22 cellular contexts compared by ENCODE assay signal in the genomic region with DNA sequence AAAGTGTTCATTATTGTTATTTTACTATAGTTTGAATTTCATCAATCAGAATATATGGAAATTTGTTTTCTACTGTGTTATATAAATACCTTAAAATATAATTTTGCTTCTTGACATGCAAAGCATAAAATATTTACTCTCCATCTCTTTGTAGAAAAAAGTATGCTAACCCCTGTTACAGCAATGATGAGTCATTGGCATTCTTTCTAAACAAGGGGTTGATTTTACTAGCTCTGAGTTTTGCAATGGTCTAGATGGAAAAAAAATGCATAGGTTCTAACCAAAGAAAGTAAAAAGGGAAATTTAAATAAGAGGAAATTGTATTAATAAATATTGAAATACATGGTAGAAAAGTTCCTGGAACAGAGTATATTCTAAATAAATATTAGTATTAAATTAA.
A peak's percentile ranks its signal among the peaks of the same experiment; 100 is the strongest.
DNase-seq lines count a peak whose midpoint lies in the region; ATAC-seq, FAIRE-seq and TF ChIP-seq lines count a peak whose summit lies in the region.
"Had no signal": no experiment of that assay in that cellular context is flagged by ENCODE, and none has a peak within 500 bp of the region (broad histone marks: within the 10 kb centered on the region; RNA-seq: fewer than 3 reads in every experiment).

No MANE protein-coding gene starts in this region.

- H3K36me3 ChIP-seq in PC-3 (ENCODE audit: low read depth, low read length): no peaks in the 10 kb centered on the region
- H3K36me3 ChIP-seq: BLaER1 treated with 17β-estradiol and CSF1 and Interleukin-3, amounts not matched to agents 10 nM and 100 nM had no signal

- ATAC-seq in PC-3: peak; percentile 70
- no peak for ATAC-seq in stimulated activated naive CD8-positive, alpha-beta T cell treated with anti-CD3 and anti-CD28 coated beads, Interleukin-15, Interleukin-2, amounts not matched to agents 100 U/mL and 50 U/mL, for 24 hours

- H3K9me2 ChIP-seq in PC-3 (replicated peaks; ENCODE audit: low read length): no peaks in the 10 kb centered on the region

- intact Hi-C loops in PC-3 (cut with micrococcal nuclease): loop anchor here (10.0 kb wide), 1 partner anchor 317 kb away; no protein-coding TSS in a partner anchor

- peaks cover 7% of the 10 kb centered on the region for H3K4me1 ChIP-seq in PC-3 (ENCODE audit: insufficient read depth, low read length)
- H3K4me1 ChIP-seq: BLaER1 treated with 17β-estradiol and CSF1 and Interleukin-3, amounts not matched to agents 10 nM and 100 nM had no signal

- TF ChIP-seq CTCF in PC-3 (conservative IDR thresholded peaks at IDR 0.05; ENCODE audit: low read depth, low read length): no peak
- TF ChIP-seq CTCF in epithelial cell of esophagus (IDR thresholded peaks at IDR 0.05; ENCODE audit: insufficient read depth, low read depth, low read length, missing control alignments): no peak

- H4K20me1 ChIP-seq in PC-3 (ENCODE audit: low read length): no peaks in the 10 kb centered on the region
- H4K20me1 ChIP-seq: BLaER1 treated with 17β-estradiol and CSF1 and Interleukin-3, amounts not matched to agents 10 nM and 100 nM had no signal

- no TSS peak for BruUV-seq in PC-3 (replicated peaks; lab: Mats Ljungman, UMichigan)

- no peaks in the 10 kb centered on the region for H3F3A ChIP-seq in PC-3 (ENCODE audit: low read length, unreplicated experiment)

- H3K9ac ChIP-seq in PC-3 (ENCODE audit: low read length): no peak overlapping the region
- H3K9ac ChIP-seq: BLaER1 treated with 17β-estradiol and CSF1 and Interleukin-3, amounts not matched to agents 10 nM and 100 nM had no signal

- no peaks in the 10 kb centered on the region for H3K79me2 ChIP-seq in PC-3 (ENCODE audit: low read length)

- DNase-seq in H4 (ENCODE audit: low spot score) (peak; percentile 37), PC-3 (peak; percentile 62), epithelial cell of esophagus (ENCODE audit: low read depth) (peak; percentile 3), urothelium cell line (ENCODE audit: low spot score) (peak; percentile 2), C1 segment of cervical spinal cord (lab: John Stamatoyannopoulos, UW) (no peak), SW 1271 (lab: John Stamatoyannopoulos, UW) (no peak)
- no peak for DNase-seq in stimulated activated naive CD8-positive, alpha-beta T cell treated with anti-CD3 and anti-CD28 coated beads, Interleukin-15, Interleukin-2, amounts not matched to agents 100 U/mL and 50 U/mL, for 24 hours
- DNase-seq: CD8-positive, alpha-beta memory T cell; EL; KG1; MV-4-11; NCI-H1694; NCI-H2081; NCI-H2171 treated with DMSO at 0.1 percent for 48 hours; NCI-H446; NCI-H526; SHP77 treated with DMSO at 0.1 percent for 48 hours had no signal

- no peak overlapping the region for H3K27ac ChIP-seq in PC-3 (ENCODE audit: low read length)
- H3K27ac ChIP-seq: BLaER1 treated with 17β-estradiol and CSF1 and Interleukin-3, amounts not matched to agents 10 nM and 100 nM; PC-9; RWPE1; SK-N-MC had no signal

- H3K27me3 ChIP-seq in PC-3 (ENCODE audit: low read length): no peaks in the 10 kb centered on the region
- H3K27me3 ChIP-seq: BLaER1 treated with 17β-estradiol and CSF1 and Interleukin-3, amounts not matched to agents 10 nM and 100 nM had no signal

- CTCF ChIA-PET in PC-3 (lab: Charles Lee): no interaction called here

- POLR2A ChIA-PET in PC-3 (lab: Charles Lee; ENCODE audit: unreplicated experiment): no interaction called here

- no peak overlapping the region for H2AFZ ChIP-seq in PC-3 (ENCODE audit: low read length)
- H2AFZ ChIP-seq: PC-9 had no signal

- no peak overlapping the region for H3K4me2 ChIP-seq in PC-3 (ENCODE audit: low read length)
- H3K4me2 ChIP-seq: BLaER1 treated with 17β-estradiol and CSF1 and Interleukin-3, amounts not matched to agents 10 nM and 100 nM; PC-9 had no signal

- no peak for FAIRE-seq in urothelium cell line (lab: Jason Lieb, UNC)
- FAIRE-seq: H54 had no signal

- no peaks in the 10 kb centered on the region for H3K9me3 ChIP-seq in PC-3 (ENCODE audit: low read length)
- H3K9me3 ChIP-seq: BLaER1 treated with 17β-estradiol and CSF1 and Interleukin-3, amounts not matched to agents 10 nM and 100 nM had no signal

- H3K4me3 ChIP-seq in PC-3 (ENCODE audit: low read length) (no peak overlapping the region), epithelial cell of esophagus (ENCODE audit: low read length) (no peak overlapping the region)
- H3K4me3 ChIP-seq: BLaER1 treated with 17β-estradiol and CSF1 and Interleukin-3, amounts not matched to agents 10 nM and 100 nM; PC-9; SK-N-MC had no signal

Comparison
In these comparisons a context has a peak if more than half of its experiments do, and no peak if none do; other contexts are left out.
1. DNase-seq: peak in H4 (single experiment), PC-3 (single experiment), epithelial cell of esophagus (single experiment) and urothelium cell line (single experiment); none in C1 segment of cervical spinal cord (0 of 14), SW 1271 (0 of 2) and stimulated activated naive CD8-positive, alpha-beta T cell treated with anti-CD3 and anti-CD28 coated beads, Interleukin-15, Interleukin-2, amounts not matched to agents 100 U/mL and 50 U/mL, for 24 hours (single experiment).